Comparison of ENCODE assay signal across 1 cellular context in genomic region chr2:206150168-206150567, GRCh38.
TF ChIP-seq lines count a peak whose summit lies in the region.

No MANE protein-coding gene starts in this region.

TF ChIP-seq in HepG2, 621 proteins besides CTCF, POLR2A, EP300 and RAD21:
- no peak for TF ChIP-seq CREBL2 (CRISPR knock-in tag; IDR thresholded peaks at IDR 0.05; ENCODE audit: borderline replicate concordance)
- TF ChIP-seq ARNT (IDR thresholded peaks at IDR 0.05), result no peak
- TF ChIP-seq, protein P1, sequence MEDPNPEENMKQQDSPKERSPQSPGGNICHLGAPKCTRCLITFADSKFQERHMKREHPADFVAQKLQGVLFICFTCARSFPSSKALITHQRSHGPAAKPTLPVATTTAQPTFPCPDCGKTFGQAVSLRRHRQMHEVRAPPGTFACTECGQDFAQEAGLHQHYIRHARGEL (CRISPR knock-in tag; IDR thresholded peaks at IDR 0.05), result no peak
- TF ChIP-seq ZNF224 (CRISPR knock-in tag; IDR thresholded peaks at IDR 0.05), result no peak
- no peak for TF ChIP-seq ARNT2 (CRISPR knock-in tag; IDR thresholded peaks at IDR 0.05; ENCODE audit: low read depth)
- TF ChIP-seq SRSF9 (IDR thresholded peaks at IDR 0.05; ENCODE audit: borderline replicate concordance, insufficient read depth, low read depth, low read length, poor library complexity, severe bottlenecking), result no peak
- TF ChIP-seq ZNF572 (CRISPR knock-in tag; IDR thresholded peaks at IDR 0.05), result no peak
- TF ChIP-seq PCBP2 (optimal IDR thresholded peaks at IDR 0.05; ENCODE audit: low read depth, low read length, poor library complexity, severe bottlenecking), result no peak
- no peak for TF ChIP-seq CCAR2 (optimal IDR thresholded peaks at IDR 0.05; ENCODE audit: low read depth, low read length)
- no peak for TF ChIP-seq ZNF296 (CRISPR knock-in tag; conservative IDR thresholded peaks at IDR 0.05)
TF ChIP-seq in HepG2: peak in this region for 0.
